In the genomic region with DNA sequence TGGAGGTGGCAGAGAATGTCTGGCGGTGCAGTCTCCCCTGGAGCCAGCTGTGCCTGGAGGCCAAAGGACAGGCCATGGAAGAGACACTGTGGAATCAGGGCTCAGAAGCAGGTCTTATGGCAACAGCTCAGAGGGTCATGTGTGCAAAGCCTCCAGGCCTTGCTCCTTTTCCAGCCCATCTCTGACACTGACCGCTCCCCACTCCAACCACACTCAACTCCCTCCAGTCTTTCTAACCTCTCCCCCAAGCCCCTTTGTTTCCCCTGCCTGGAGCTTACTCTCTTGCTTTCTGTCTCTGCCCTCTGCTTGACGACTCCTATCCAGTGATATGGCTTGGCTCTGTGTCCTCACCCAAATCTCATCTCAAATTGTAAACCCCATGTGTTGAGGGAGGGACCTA, we compare ENCODE assay signal across 20 cellular contexts. TPM values are rescaled to one million over a fixed set of nuclear protein-coding genes. Genes with fewer than 3 reads are reported as not detected.
DNase-seq lines count a peak whose midpoint lies in the region.
"Had no signal": no experiment of that assay in that cellular context is flagged by ENCODE, and none has a peak within 500 bp of the region (broad histone marks: within the 10 kb centered on the region; RNA-seq: fewer than 3 reads in every experiment).

No MANE protein-coding gene starts in this region.

- H4K91ac ChIP-seq in neuronal stem cell (ENCODE audit: low read depth, low read length, poor library complexity) = no peak overlapping the region

- H3K27me3 ChIP-seq in Karpas-422 (ENCODE audit: low read length) (no peaks in the 10 kb centered on the region), neuronal stem cell (ENCODE audit: control insufficient read depth in 3 of 3, insufficient read depth in 3 of 3, low read depth in 1 of 3, low read length in 3 of 3) (peaks cover 0 to 43% (median 2%) of the 10 kb centered on the region in 3 experiments)

- no peak overlapping the region for H3K23ac ChIP-seq in neuronal stem cell (ENCODE audit: low read depth, low read length, poor library complexity)

- no peak overlapping the region for H2BK120ac ChIP-seq in neuronal stem cell (ENCODE audit: low read depth, low read length)

- H3K9ac ChIP-seq in Karpas-422 (ENCODE audit: low read length) (peak overlapping the region; percentile 25; the same call in 1 of the 2 replicates), neuronal stem cell (ENCODE audit: low read depth, low read length, poor library complexity) (no peak overlapping the region)

- H3K79me2 ChIP-seq in Karpas-422 (ENCODE audit: low read length) = no peaks in the 10 kb centered on the region

- H3K9me2 ChIP-seq in Karpas-422 (replicated peaks; ENCODE audit: insufficient read depth, low read length) = no peaks in the 10 kb centered on the region

- no peaks in the 10 kb centered on the region for H3K79me1 ChIP-seq in neuronal stem cell (ENCODE audit: low read depth, low read length)

- H3K4me2 ChIP-seq in Karpas-422 (ENCODE audit: low read depth, low read length, poor library complexity, severe bottlenecking) (peak overlapping the region; percentile 52), neuronal stem cell (ENCODE audit: insufficient read depth, low read length, poor library complexity, severe bottlenecking) (no peak overlapping the region)
- H3K4me2 ChIP-seq: GM23338 had no signal

- no peak overlapping the region for H2BK5ac ChIP-seq in neuronal stem cell (ENCODE audit: low read length)

- peak; percentile 34 for DNase-seq in DMS53 (lab: John Stamatoyannopoulos, UW)
- no peak for DNase-seq in DMS53 treated with DMSO at 0.1 percent for 48 hours (lab: John Stamatoyannopoulos, UW; ENCODE audit: unreplicated experiment)
- peak; percentile 75 for DNase-seq in Karpas-422
- peak; percentile 67 for DNase-seq in islet precursor cell
- DNase-seq in neuronal stem cell (ENCODE audit: low spot score) = no peak
- no peak for DNase-seq in NCI-H1092 (lab: John Stamatoyannopoulos, UW)
- no peak for DNase-seq in stimulated activated CD4-positive, alpha-beta T cell treated with anti-CD3 and anti-CD28 coated beads, Interleukin-15, amount 100 ng/mL, for 24 hours
- DNase-seq in NOMO-1 (lab: John Stamatoyannopoulos, UW; ENCODE audit: unreplicated experiment in 2 of 2) = no peak
- DNase-seq: C1 segment of cervical spinal cord; Calu3; CD4-positive, alpha-beta memory T cell; COR-L47; DMS79; EL; GDM1; H9 had no signal

- peaks cover 78% of the 10 kb centered on the region for H3K4me1 ChIP-seq in Karpas-422 (ENCODE audit: low read length)
- H3K4me1 ChIP-seq in neuronal stem cell (ENCODE audit: control insufficient read depth in 2 of 2, insufficient read depth in 1 of 2, low read depth in 1 of 2, low read length in 2 of 2) = peaks cover 6 to 7% of the 10 kb centered on the region in 2 donors

- no peaks in the 10 kb centered on the region; the same call in 1 of the 2 replicates for H3K36me3 ChIP-seq in Karpas-422 (ENCODE audit: insufficient read depth, low read length)
- no peaks in the 10 kb centered on the region for H3K36me3 ChIP-seq in neuronal stem cell (replicated peaks in 1 of 2; ENCODE audit: control insufficient read depth in 2 of 2, insufficient read depth in 2 of 2, low read length in 2 of 2)

- H2AK5ac ChIP-seq in neuronal stem cell (ENCODE audit: low read depth, low read length) = no peak overlapping the region

- no peak overlapping the region for H3K4ac ChIP-seq in neuronal stem cell (ENCODE audit: low read length)

- H4K20me1 ChIP-seq in Karpas-422 (ENCODE audit: insufficient read depth, low read depth, low read length) = no peaks in the 10 kb centered on the region

- no peak overlapping the region for H2AFZ ChIP-seq in Karpas-422 (ENCODE audit: low read length)
- H2AFZ ChIP-seq in neuronal stem cell (ENCODE audit: low read length) = no peak overlapping the region
- H2AFZ ChIP-seq: GM23338 had no signal

- H2BK12ac ChIP-seq in neuronal stem cell (ENCODE audit: low read length) = no peak overlapping the region

- peak overlapping the region; percentile 25 for H3K18ac ChIP-seq in neuronal stem cell (ENCODE audit: low read length)

- no peak overlapping the region for H2BK15ac ChIP-seq in neuronal stem cell (ENCODE audit: low read length)

- no peak overlapping the region for H4K8ac ChIP-seq in neuronal stem cell (ENCODE audit: low read depth, low read length)

- H3K14ac ChIP-seq in neuronal stem cell (ENCODE audit: low read length) = no peak overlapping the region

- H3K9me3 ChIP-seq in Karpas-422 (ENCODE audit: low read length) (peaks cover 8% of the 10 kb centered on the region; the same call in 1 of the 2 replicates), neuronal stem cell (replicated peaks in 1 of 2; ENCODE audit: control insufficient read depth in 2 of 2, insufficient read depth in 1 of 2, low read depth in 1 of 2, low read length in 2 of 2) (no peaks in the 10 kb centered on the region)

- WGBS in neuronal stem cell (ENCODE audit: extremely low coverage in 2 of 2, insufficient read length in 2 of 2, insufficient replicate concordance in 1 of 2), 2 donors = no CpG with 5 or more reads among the region's 3 CpGs

- H3K4me3 ChIP-seq in Karpas-422 (ENCODE audit: low read length) = peak overlapping the region; percentile 10; the same call in 1 of the 2 replicates
- H3K4me3 ChIP-seq in neuronal stem cell (ENCODE audit: low read length in 2 of 2) = peak overlapping the region in 1 of 2 donors; percentile 47
- H3K4me3 ChIP-seq: GM12878, GM23338 had no signal

- H3K27ac ChIP-seq in Karpas-422 (ENCODE audit: low read length) (peak overlapping the region; percentile 97), neuronal stem cell (replicated peaks; ENCODE audit: low read length) (no peak overlapping the region)
- H3K27ac ChIP-seq: 22Rv1 had no signal

RNA-seq across cellular contexts. Expression of gene CRMP1, which starts 34.2 kb away (rescaled TPM):
- 0.40 and 0.48 TPM in 2 replicates for total RNA-seq in Karpas-422 (2014; rRNA removed; shearing (Covaris generic); ENCODE audit: low replicate concordance)
- polyA plus RNA-seq in neuronal stem cell (2013, experiment 1 of 2) = 122 TPM
- 121 TPM for polyA plus RNA-seq in neuronal stem cell (2013, experiment 2 of 2)
- total RNA-seq: B cell; Calu3; CD4-positive, alpha-beta memory T cell had no signal
- polyA plus RNA-seq: CD4-positive, alpha-beta memory T cell had no signal

Comparison
In these comparisons a context has a peak if more than half of its experiments do, and no peak if none do; other contexts are left out.
1. DNase-seq: peak in DMS53 (single experiment), Karpas-422 (single experiment) and islet precursor cell (single experiment); none in DMS53 treated with DMSO at 0.1 percent for 48 hours (single experiment), neuronal stem cell (single experiment), NCI-H1092 (single experiment), stimulated activated CD4-positive, alpha-beta T cell treated with anti-CD3 and anti-CD28 coated beads, Interleukin-15, amount 100 ng/mL, for 24 hours (single experiment) and NOMO-1 (0 of 2).